In genomic region chr22:37230673-37231405, GRCh38 we compare ENCODE assay signal across 9 cellular contexts. TPM values are rescaled to one million over a fixed set of nuclear protein-coding genes. Genes with fewer than 3 reads are reported as not detected.
DNase-seq lines count a peak whose midpoint lies in the region; ATAC-seq and TF ChIP-seq lines count a peak whose summit lies in the region.
"Had no signal": no experiment of that assay in that cellular context is flagged by ENCODE, and none has a peak within 500 bp of the region (broad histone marks: within the 10 kb centered on the region; RNA-seq: fewer than 3 reads in every experiment).

No MANE protein-coding gene starts in this region.

- H3K9me3 ChIP-seq in DOHH2 (ENCODE audit: control insufficient read depth, insufficient read depth, low read length) (no peaks in the 10 kb centered on the region), neuronal stem cell (replicated peaks in 1 of 2; ENCODE audit: control insufficient read depth in 2 of 2, insufficient read depth in 1 of 2, low read depth in 1 of 2, low read length in 2 of 2) (no peaks in the 10 kb centered on the region)
- H3K9me3 ChIP-seq: psoas muscle had no signal

- H3K23ac ChIP-seq in neuronal stem cell (ENCODE audit: low read depth, low read length, poor library complexity), result peak overlapping the region; percentile 86

- peak overlapping the region; percentile 73 for H3K4me2 ChIP-seq in DOHH2 (ENCODE audit: low read length)
- H3K4me2 ChIP-seq in neuronal stem cell (ENCODE audit: insufficient read depth, low read length, poor library complexity, severe bottlenecking), result no peak overlapping the region

- no peak overlapping the region for H4K8ac ChIP-seq in neuronal stem cell (ENCODE audit: low read depth, low read length)

- H3K27ac ChIP-seq in DOHH2 (ENCODE audit: low read depth, low read length), result peak overlapping the region; percentile 91
- H3K27ac ChIP-seq in neuronal stem cell (replicated peaks; ENCODE audit: low read length), result no peak overlapping the region
- H3K27ac ChIP-seq: psoas muscle had no signal

- peak overlapping the region; percentile 49 for H2AK5ac ChIP-seq in neuronal stem cell (ENCODE audit: low read depth, low read length)

- H3K4ac ChIP-seq in neuronal stem cell (ENCODE audit: low read length), result peak overlapping the region; percentile 13

- peaks cover 44% of the 10 kb centered on the region for H3K79me2 ChIP-seq in DOHH2 (ENCODE audit: control insufficient read depth, low read length)

- peak overlapping the region; percentile 51 for H3K9ac ChIP-seq in neuronal stem cell (ENCODE audit: low read depth, low read length, poor library complexity)

- H2BK12ac ChIP-seq in neuronal stem cell (ENCODE audit: low read length), result no peak overlapping the region

- H3K36me3 ChIP-seq in DOHH2 (ENCODE audit: control insufficient read depth, low read length), result peaks cover 82% of the 10 kb centered on the region
- no peaks in the 10 kb centered on the region for H3K36me3 ChIP-seq in neuronal stem cell (replicated peaks in 1 of 2; ENCODE audit: control insufficient read depth in 2 of 2, insufficient read depth in 2 of 2, low read length in 2 of 2)

- no peaks in the 10 kb centered on the region for H3K9me2 ChIP-seq in DOHH2 (replicated peaks; ENCODE audit: control insufficient read depth, low read length)

- H3F3A ChIP-seq in DOHH2 (ENCODE audit: control insufficient read depth, insufficient read depth), result peaks cover 12% of the 10 kb centered on the region

- H3K27me3 ChIP-seq in DOHH2 (ENCODE audit: control insufficient read depth, low read length) (no peaks in the 10 kb centered on the region), neuronal stem cell (ENCODE audit: control insufficient read depth in 3 of 3, insufficient read depth in 3 of 3, low read depth in 1 of 3, low read length in 3 of 3) (peaks cover 0 to 46% (median 0%) of the 10 kb centered on the region in 3 experiments)

- WGBS in neuronal stem cell (ENCODE audit: extremely low coverage in 2 of 2, insufficient read length in 2 of 2, insufficient replicate concordance in 1 of 2), 2 donors, result no CpG with 5 or more reads among the region's 14 CpGs

- H2BK15ac ChIP-seq in neuronal stem cell (ENCODE audit: low read length), result peak overlapping the region; percentile 44

- H3K14ac ChIP-seq in neuronal stem cell (ENCODE audit: low read length), result no peak overlapping the region

- no peaks in the 10 kb centered on the region for H4K20me1 ChIP-seq in DOHH2 (ENCODE audit: control insufficient read depth, insufficient read depth, low read depth, low read length)

- H2BK120ac ChIP-seq in neuronal stem cell (ENCODE audit: low read depth, low read length), result no peak overlapping the region

- H3K4me1 ChIP-seq in DOHH2 (ENCODE audit: control insufficient read depth, low read length), result peaks cover 71% of the 10 kb centered on the region
- no peaks in the 10 kb centered on the region for H3K4me1 ChIP-seq in neuronal stem cell (ENCODE audit: control insufficient read depth in 2 of 2, insufficient read depth in 1 of 2, low read depth in 1 of 2, low read length in 2 of 2)
- H3K4me1 ChIP-seq: psoas muscle had no signal

- H3K18ac ChIP-seq in neuronal stem cell (ENCODE audit: low read length), result peak overlapping the region; percentile 80

- no peak overlapping the region for H4K91ac ChIP-seq in neuronal stem cell (ENCODE audit: low read depth, low read length, poor library complexity)

- no peaks in the 10 kb centered on the region for H3K79me1 ChIP-seq in neuronal stem cell (ENCODE audit: low read depth, low read length)

- TF ChIP-seq CTCF in DOHH2 (IDR thresholded peaks at IDR 0.05; ENCODE audit: low read depth, low read length, poor library complexity, severe bottlenecking), result no peak

- H2BK5ac ChIP-seq in neuronal stem cell (ENCODE audit: low read length), result no peak overlapping the region

- H2AFZ ChIP-seq in neuronal stem cell (ENCODE audit: low read length), result no peak overlapping the region

- H3K4me3 ChIP-seq in DOHH2 (ENCODE audit: low read length) (peak overlapping the region; percentile 64), neuronal stem cell (ENCODE audit: low read length in 2 of 2) (no peak overlapping the region)
- H3K4me3 ChIP-seq: psoas muscle had no signal

- ATAC-seq in HG03108 (IDR thresholded peaks at IDR 0.05; ENCODE audit: unreplicated experiment), result peak; percentile 33
- ATAC-seq in GM21360 (IDR thresholded peaks at IDR 0.05; ENCODE audit: unreplicated experiment), result no peak
- no peak for ATAC-seq in HG03457 (IDR thresholded peaks at IDR 0.05; ENCODE audit: unreplicated experiment)
- no peak for ATAC-seq in GM18520 (IDR thresholded peaks at IDR 0.05; ENCODE audit: unreplicated experiment)

- DNase-seq in activated CD8-positive, alpha-beta memory T cell treated with anti-CD3 and anti-CD28 coated beads for 24 hours, result peak; percentile 87
- DNase-seq in neuronal stem cell (ENCODE audit: low spot score), result no peak
- DNase-seq in D341Med (ENCODE audit: low spot score), result no peak

RNA-seq across cellular contexts. Expression of gene RAC2, which starts 13.2 kb away (rescaled TPM):
- polyA plus RNA-seq in neuronal stem cell (2013, experiment 1 of 2), result 1.2 TPM
- polyA plus RNA-seq in neuronal stem cell (2013, experiment 2 of 2), result 1.1 TPM

RNA-seq across cellular contexts. Expression of gene SSTR3, which starts 18.6 kb away (rescaled TPM):
- polyA plus RNA-seq in neuronal stem cell (2013, experiment 1 of 2), result 0.22 TPM
- polyA plus RNA-seq in neuronal stem cell (2013, experiment 2 of 2), result 0.28 TPM

RNA-seq across cellular contexts. Expression of gene C1QTNF6, which starts 42.8 kb away (rescaled TPM):
- 17.0 TPM for polyA plus RNA-seq in neuronal stem cell (2013, experiment 1 of 2)
- polyA plus RNA-seq in neuronal stem cell (2013, experiment 2 of 2), result 18.2 TPM

RNA-seq across cellular contexts. Expression of gene CYTH4, which starts 51.5 kb away (rescaled TPM):
- polyA plus RNA-seq in neuronal stem cell (2013, experiment 1 of 2), result not detected
- polyA plus RNA-seq in neuronal stem cell (2013, experiment 2 of 2), result not detected
